33 cellular contexts compared by ENCODE assay signal in the genomic region with DNA sequence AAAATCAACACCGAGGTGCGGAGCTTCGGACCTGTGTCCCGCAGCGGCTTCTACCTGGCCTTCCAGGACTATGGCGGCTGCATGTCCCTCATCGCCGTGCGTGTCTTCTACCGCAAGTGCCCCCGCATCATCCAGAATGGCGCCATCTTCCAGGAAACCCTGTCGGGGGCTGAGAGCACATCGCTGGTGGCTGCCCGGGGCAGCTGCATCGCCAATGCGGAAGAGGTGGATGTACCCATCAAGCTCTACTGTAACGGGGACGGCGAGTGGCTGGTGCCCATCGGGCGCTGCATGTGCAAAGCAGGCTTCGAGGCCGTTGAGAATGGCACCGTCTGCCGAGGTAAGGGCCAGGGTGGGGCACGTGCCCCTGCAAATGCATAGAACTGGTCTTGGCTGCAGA.
"Had no signal": no experiment of that assay in that cellular context is flagged by ENCODE, and none has a peak within 500 bp of the region (broad histone marks: within the 10 kb centered on the region; RNA-seq: fewer than 3 reads in every experiment).

No MANE protein-coding gene starts in this region.

- H3K9me3 ChIP-seq: adrenal gland, body of pancreas, breast epithelium had no signal

- ATAC-seq: activated CD8-positive, alpha-beta T cell treated with anti-CD3 and anti-CD28 coated beads for 36 hours; activated naive CD4-positive, alpha-beta T cell treated with anti-CD3 and anti-CD28 coated beads, Interleukin-2, amount 50 U/mL, for 72 hours; activated T-cell treated with anti-CD3 and anti-CD28 coated beads, Interleukin-2, amount 50 U/mL, for 4 hours; activated T-cell treated with anti-CD3 and anti-CD28 coated beads, Interleukin-2, amount 50 U/mL, for 72 hours; activated T-helper 17 cell treated with anti-CD3 and anti-CD28 coated beads, Interleukin-2, amount 50 U/mL, for 72 hours; body of pancreas; T-cell; T-helper 17 cell had no signal

- H3K36me3 ChIP-seq: adrenal gland, breast epithelium had no signal

- H3K4me3 ChIP-seq: adrenal gland, body of pancreas, breast epithelium had no signal

- H3K4me1 ChIP-seq: adrenal gland, body of pancreas, breast epithelium had no signal

- DNase-seq: activated B cell treated with CpG ODN at 0.5 μM for 24 hours; activated CD4-positive, alpha-beta memory T cell treated with anti-CD3 and anti-CD28 coated beads for 36 hours; activated CD4-positive, alpha-beta T cell treated with anti-CD3 and anti-CD28 coated beads for 4 hours; activated CD4-positive, alpha-beta T cell treated with anti-CD3 and anti-CD28 coated beads, Interleukin-2, amount 10 ng/mL, durations not matched to agents 24 days and 14 days; activated CD4-positive, alpha-beta T cell treated with anti-CD3 and anti-CD28 coated beads, Interleukin-2, amount 50 U/mL, for 1 hour; activated CD4-positive, alpha-beta T cell treated with anti-CD3 and anti-CD28 coated beads, Interleukin-2, amount 50 U/mL, for 4 hours; activated CD4-positive, CD25-positive, alpha-beta regulatory T cell treated with anti-CD3 and anti-CD28 coated beads, Interleukin-2, amount 50 U/mL, for 72 hours; activated CD8-positive, alpha-beta memory T cell treated with anti-CD3 and anti-CD28 coated beads, Interleukin-2, amount 50 U/mL, for 4 hours; activated CD8-positive, alpha-beta T cell treated with anti-CD3 and anti-CD28 coated beads for 36 hours; activated effector memory CD4-positive, alpha-beta T cell treated with anti-CD3 and anti-CD28 coated beads, Interleukin-2, amount 50 U/mL, for 16 hours; activated gamma-delta T cell treated with Interleukin-2 at 50 U/mL for 16 hours; activated naive CD4-positive, alpha-beta T cell; activated naive CD4-positive, alpha-beta T cell treated with anti-CD3 and anti-CD28 coated beads for 36 hours; activated naive CD4-positive, alpha-beta T cell treated with anti-CD3 and anti-CD28 coated beads, Interleukin-2, amount 50 U/mL, for 16 hours; activated naive CD8-positive, alpha-beta T cell treated with anti-CD3 and anti-CD28 coated beads for 36 hours; activated T-cell treated with anti-CD3 and anti-CD28 coated beads for 4 hours; activated T-cell treated with anti-CD3 and anti-CD28 coated beads, Interleukin-2, amount 50 U/mL, for 1 hour; activated T-cell treated with anti-CD3 and anti-CD28 coated beads, Interleukin-2, amount 50 U/mL, for 4 hours; activated T-cell treated with anti-CD3 and anti-CD28 coated beads, Interleukin-2, amount 50 U/mL, for 72 hours; adrenal gland; amniotic stem cell; aorta; body of pancreas; brain microvascular endothelial cell; caudate nucleus; T-cell; T-helper 17 cell had no signal

- H3K27me3 ChIP-seq: adrenal gland, body of pancreas, brain microvascular endothelial cell, breast epithelium had no signal

- H3K27ac ChIP-seq: adrenal gland, body of pancreas, brain microvascular endothelial cell, breast epithelium, VCaP had no signal

- FAIRE-seq: astrocyte, TTC549 had no signal
